In the genomic region with DNA sequence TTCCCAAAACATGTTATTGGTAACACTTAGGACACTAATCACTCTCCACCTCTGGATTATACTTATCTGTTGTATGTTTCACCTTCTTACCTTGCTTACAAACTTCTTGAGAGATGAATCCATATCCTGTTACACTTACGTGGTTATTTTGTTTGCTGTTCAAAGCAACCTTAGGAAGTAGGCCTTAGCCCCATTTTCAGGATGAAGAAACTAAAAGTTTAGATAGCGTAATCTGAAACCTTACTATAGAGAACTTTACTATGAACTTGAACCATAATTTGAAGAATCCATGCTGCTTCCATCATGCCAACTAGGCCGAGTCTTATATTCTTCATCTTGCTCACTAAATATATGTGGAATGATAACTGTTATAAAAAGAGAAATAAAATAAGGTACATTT, we compare ENCODE assay signal across 16 cellular contexts. TPM values are rescaled to one million over a fixed set of nuclear protein-coding genes. Genes with fewer than 3 reads are reported as not detected.
DNase-seq lines count a peak whose midpoint lies in the region; ATAC-seq, FAIRE-seq and TF ChIP-seq lines count a peak whose summit lies in the region.
"Had no signal": no experiment of that assay in that cellular context is flagged by ENCODE, and none has a peak within 500 bp of the region (broad histone marks: within the 10 kb centered on the region; RNA-seq: fewer than 3 reads in every experiment).

No MANE protein-coding gene starts in this region.

- TF ChIP-seq CTCF in keratinocyte (optimal IDR thresholded peaks at IDR 0.05 in 1 of 3, IDR thresholded peaks at IDR 0.05 in 1 of 3, conservative IDR thresholded peaks at IDR 0.05 in 1 of 3; ENCODE audit: extremely low read depth in 1 of 3, insufficient read depth in 2 of 3, low read length in 3 of 3) (no peak), vagina (IDR thresholded peaks at IDR 0.05) (no peak), MM.1S (IDR thresholded peaks at IDR 0.05; ENCODE audit: low read length) (no peak)

- peak overlapping the region; percentile 27 for H3K27ac Mint-ChIP-seq in stimulated activated naive CD8-positive, alpha-beta T cell treated with anti-CD3 and anti-CD28 coated beads, Interleukin-15, Interleukin-2, amounts not matched to agents 100 ng/mL and 50 ng/mL, for 24 hours
- peak overlapping the region; percentile 66 for H3K27ac Mint-ChIP-seq in activated naive CD8-positive, alpha-beta T cell

- peak overlapping the region; percentile 42 for H3K4me3 Mint-ChIP-seq in stimulated activated naive CD8-positive, alpha-beta T cell treated with anti-CD3 and anti-CD28 coated beads, Interleukin-15, Interleukin-2, amounts not matched to agents 100 ng/mL and 50 ng/mL, for 24 hours
- H3K4me3 Mint-ChIP-seq in activated naive CD8-positive, alpha-beta T cell = peak overlapping the region; percentile 21

- H3K9me3 Mint-ChIP-seq in stimulated activated naive CD8-positive, alpha-beta T cell treated with anti-CD3 and anti-CD28 coated beads, Interleukin-15, Interleukin-2, amounts not matched to agents 100 ng/mL and 50 ng/mL, for 24 hours = no peaks in the 10 kb centered on the region
- H3K9me3 Mint-ChIP-seq in activated naive CD8-positive, alpha-beta T cell (ENCODE audit: low read depth) = no peaks in the 10 kb centered on the region

- H3K27ac ChIP-seq in keratinocyte (ENCODE audit: control insufficient read depth, insufficient read depth, low read length) (no peak overlapping the region), vagina (peak overlapping the region; percentile 97), MM.1S (ENCODE audit: low read length) (no peak overlapping the region)
- H3K27ac ChIP-seq: BLaER1, neutrophil had no signal

- H3K4me1 ChIP-seq in keratinocyte (ENCODE audit: control insufficient read depth, extremely low read depth, insufficient read depth, low read length) (peaks cover 51% of the 10 kb centered on the region), vagina (peaks cover 70% of the 10 kb centered on the region), MM.1S (ENCODE audit: low read length) (peaks cover 22% of the 10 kb centered on the region; the same call in 1 of the 2 replicates)

- peaks cover 19% of the 10 kb centered on the region for H3K36me3 Mint-ChIP-seq in stimulated activated naive CD8-positive, alpha-beta T cell treated with anti-CD3 and anti-CD28 coated beads, Interleukin-15, Interleukin-2, amounts not matched to agents 100 ng/mL and 50 ng/mL, for 24 hours (ENCODE audit: low read depth)
- no peaks in the 10 kb centered on the region for H3K36me3 Mint-ChIP-seq in activated naive CD8-positive, alpha-beta T cell

- DNase-seq in stimulated activated naive CD8-positive, alpha-beta T cell treated with anti-CD3 and anti-CD28 coated beads, Interleukin-15, Interleukin-2, amounts not matched to agents 100 U/mL and 50 U/mL, for 24 hours = no peak
- DNase-seq in keratinocyte (ENCODE audit: low read depth, low spot score) (no peak), vagina (ENCODE audit: extremely low spot score in 2 of 2) (no peak), ecto neural progenitor cell (ENCODE audit: low spot score) (no peak), MM.1S (no peak)
- DNase-seq: activated CD4-positive, alpha-beta T cell treated with anti-CD3 and anti-CD28 coated beads, Interleukin-2, amount 50 U/mL, for 1 hour; central memory CD4-positive, alpha-beta T cell; mesenchymal stem cell; stimulated activated CD4-positive, alpha-beta T cell treated with anti-CD3 and anti-CD28 coated beads, Interleukin-4, amount 100 ng/mL, for 24 hours; T1000 had no signal

- H3K27me3 Mint-ChIP-seq in stimulated activated naive CD8-positive, alpha-beta T cell treated with anti-CD3 and anti-CD28 coated beads, Interleukin-15, Interleukin-2, amounts not matched to agents 100 ng/mL and 50 ng/mL, for 24 hours = no peaks in the 10 kb centered on the region
- no peaks in the 10 kb centered on the region for H3K27me3 Mint-ChIP-seq in activated naive CD8-positive, alpha-beta T cell

- FAIRE-seq in keratinocyte (lab: Jason Lieb, UNC) = peak; percentile 44
- FAIRE-seq: H1 had no signal

- ATAC-seq in stimulated activated naive CD8-positive, alpha-beta T cell treated with anti-CD3 and anti-CD28 coated beads, Interleukin-15, Interleukin-2, amounts not matched to agents 100 U/mL and 50 U/mL, for 24 hours = no peak
- no peak for ATAC-seq in GM21447 (IDR thresholded peaks at IDR 0.05; ENCODE audit: unreplicated experiment)

- intact Hi-C loops in vagina (cut with DNase I) = no loop called here

- TF ChIP-seq POLR2A in vagina (IDR thresholded peaks at IDR 0.05) = no peak

- no peaks in the 10 kb centered on the region for H3K9me3 ChIP-seq in keratinocyte (ENCODE audit: control insufficient read depth, low read depth, low read length)
- no peaks in the 10 kb centered on the region for H3K9me3 ChIP-seq in vagina
- no peaks in the 10 kb centered on the region for H3K9me3 ChIP-seq in MM.1S (replicated peaks; ENCODE audit: insufficient read depth, low read length)
- H3K9me3 ChIP-seq: neutrophil had no signal

- H3K9ac ChIP-seq in keratinocyte (ENCODE audit: control insufficient read depth, extremely low read depth, insufficient read depth, low read length) = no peak overlapping the region
- H3K9ac ChIP-seq in MM.1S (ENCODE audit: low read length) = no peak overlapping the region
- H3K9ac ChIP-seq: BLaER1 had no signal

- H4K20me1 ChIP-seq in keratinocyte (ENCODE audit: control insufficient read depth, extremely low read depth, insufficient read depth, low read length) (peaks cover 12% of the 10 kb centered on the region), MM.1S (ENCODE audit: insufficient read depth, low read length) (peaks cover 30% of the 10 kb centered on the region)
- H4K20me1 ChIP-seq: BLaER1 had no signal

- H3K4me3 ChIP-seq in keratinocyte (ENCODE audit: control insufficient read depth in 2 of 3, extremely low read depth in 1 of 3, insufficient read depth in 2 of 3, low read depth in 1 of 3, low read length in 3 of 3) = peak overlapping the region in 1 of 3 experiments; percentile 10
- no peak overlapping the region for H3K4me3 ChIP-seq in vagina
- no peak overlapping the region for H3K4me3 ChIP-seq in MM.1S (ENCODE audit: low read length)
- H3K4me3 ChIP-seq: BLaER1 had no signal

- H3K9me2 ChIP-seq in MM.1S (replicated peaks; ENCODE audit: insufficient read depth, low read length) = no peaks in the 10 kb centered on the region

- peaks cover 91% of the 10 kb centered on the region for H3K79me2 ChIP-seq in keratinocyte (ENCODE audit: control insufficient read depth, insufficient read depth, low read length)
- H3K79me2 ChIP-seq in MM.1S (ENCODE audit: low read length) = peaks cover 87% of the 10 kb centered on the region

- peaks cover 18% of the 10 kb centered on the region for H3F3A ChIP-seq in MM.1S (ENCODE audit: insufficient read depth, low read length)

- H3K27me3 ChIP-seq in keratinocyte (ENCODE audit: control insufficient read depth, extremely low read depth, insufficient read depth, low read length) (no peaks in the 10 kb centered on the region), vagina (no peaks in the 10 kb centered on the region), MM.1S (replicated peaks; ENCODE audit: insufficient read depth, low read length) (no peaks in the 10 kb centered on the region)
- H3K27me3 ChIP-seq: BLaER1, neutrophil had no signal

- H3K4me2 ChIP-seq in keratinocyte (ENCODE audit: control insufficient read depth, extremely low read depth, insufficient read depth, low read depth, low read length) (peak overlapping the region; percentile 86), MM.1S (ENCODE audit: low read depth, low read length) (no peak overlapping the region)

- H3K4me1 Mint-ChIP-seq in stimulated activated naive CD8-positive, alpha-beta T cell treated with anti-CD3 and anti-CD28 coated beads, Interleukin-15, Interleukin-2, amounts not matched to agents 100 ng/mL and 50 ng/mL, for 24 hours (ENCODE audit: low read depth) = peaks cover 80% of the 10 kb centered on the region
- peaks cover 78% of the 10 kb centered on the region for H3K4me1 Mint-ChIP-seq in activated naive CD8-positive, alpha-beta T cell (ENCODE audit: low read depth)

- H2AFZ ChIP-seq in keratinocyte (ENCODE audit: control insufficient read depth, low read length) (no peak overlapping the region), MM.1S (ENCODE audit: low read length) (no peak overlapping the region)

- H3K36me3 ChIP-seq in keratinocyte (ENCODE audit: control insufficient read depth in 2 of 2, extremely low read depth in 1 of 2, insufficient read depth in 2 of 2, low read length in 2 of 2) (peaks cover 0 to 8% of the 10 kb centered on the region in 2 experiments), vagina (no peaks in the 10 kb centered on the region), MM.1S (replicated peaks; ENCODE audit: insufficient read depth, low read length) (no peaks in the 10 kb centered on the region; the same call in 1 of the 2 replicates)
- H3K36me3 ChIP-seq: BLaER1, neutrophil had no signal

- dilution Hi-C loops in keratinocyte (cut with MboI; ENCODE audit: extremely low pct_ligation_motif_present, low sequenced_read_pairs) = no loop called here

- no peaks in the 10 kb centered on the region for H3K9me1 ChIP-seq in keratinocyte (ENCODE audit: control insufficient read depth, extremely low read depth, insufficient read depth, low read length)

RNA-seq across cellular contexts. Expression of a gene that starts 4.6 kb away (rescaled TPM):
- 142 to 187 TPM (median 173 TPM) in 3 replicates for polyA plus RNA-seq in keratinocyte
- polyA plus RNA-seq in keratinocyte (2011; ENCODE audit: low read depth) = 123 TPM
- 103 and 173 TPM in 2 replicates for polyA plus RNA-seq in keratinocyte (2011; cell fraction: cytosol; rRNA removed)
- polyA plus RNA-seq in keratinocyte (2011; cell fraction: nucleus; rRNA removed) = 185 and 224 TPM in 2 replicates
- 78.6 and 92.7 TPM in 2 replicates for polyA plus RNA-seq in keratinocyte (2012; ENCODE audit: low replicate concordance)
- 78.7 to 141 TPM (median 137 TPM) in 3 replicates for polyA minus RNA-seq in keratinocyte
- 104 TPM for polyA minus RNA-seq in keratinocyte (2011; cell fraction: cytosol; rRNA and poly(A)+ RNA removed)
- polyA minus RNA-seq in keratinocyte (2011; cell fraction: nucleus; rRNA and poly(A)+ RNA removed) = 112 and 181 TPM in 2 replicates
- 87.7 TPM for total RNA-seq in vagina
